8 cellular contexts compared by ENCODE assay signal in genomic region chr14:95452176-95452889, GRCh38.
DNase-seq lines count a peak whose midpoint lies in the region; ATAC-seq, FAIRE-seq and TF ChIP-seq lines count a peak whose summit lies in the region.

No MANE protein-coding gene starts in this region.

- H3K27ac ChIP-seq in endothelial cell of umbilical vein (ENCODE audit: insufficient read depth, low read depth, low read length) (no peak overlapping the region), colonic mucosa (no peak overlapping the region)

- H3K9ac ChIP-seq in endothelial cell of umbilical vein (replicated peaks; ENCODE audit: extremely low read depth, insufficient read depth, low read length): no peak overlapping the region
- no peak overlapping the region for H3K9ac ChIP-seq in colonic mucosa (ENCODE audit: low read depth in 2 of 2, low read length in 2 of 2)

- no peak for ATAC-seq in GM18498 (IDR thresholded peaks at IDR 0.05; ENCODE audit: unreplicated experiment)

- no peaks in the 10 kb centered on the region for H4K20me1 ChIP-seq in endothelial cell of umbilical vein (replicated peaks; ENCODE audit: control insufficient read depth, extremely low read depth, insufficient read depth, low read length)

- H3K27me3 ChIP-seq in endothelial cell of umbilical vein (ENCODE audit: control insufficient read depth in 2 of 2, insufficient read depth in 2 of 2, low read length in 2 of 2): no peaks in the 10 kb centered on the region
- H3K27me3 ChIP-seq in colonic mucosa: no peaks in the 10 kb centered on the region

- H3K4me1 ChIP-seq in endothelial cell of umbilical vein (ENCODE audit: control insufficient read depth, extremely low read depth, insufficient read depth, low read length): no peaks in the 10 kb centered on the region
- H3K4me1 ChIP-seq in colonic mucosa: no peaks in the 10 kb centered on the region

- intact Hi-C loops in endothelial cell of umbilical vein (cut with micrococcal nuclease) (no loop called here), colonic mucosa (cut with DNase I) (no loop called here)

- H3K79me2 ChIP-seq in endothelial cell of umbilical vein (ENCODE audit: control insufficient read depth, insufficient read depth, low read length): no peaks in the 10 kb centered on the region

- CTCF ChIA-PET in endothelial cell of umbilical vein (lab: Charles Lee): interaction anchor here (0.6 to 3.1 kb wide), 30 partner anchors 8 to 762 kb away, joined by 3 to 39 read pairs (median 5); partner anchors contain the start of genes GLRX5 and SYNE3

- DNase-seq in NCI-H510A treated with DMSO at 0.1 percent for 48 hours (lab: John Stamatoyannopoulos, UW) (peak; percentile 49), NCI-H510A (lab: John Stamatoyannopoulos, UW) (no peak), NCI-H1694 (lab: John Stamatoyannopoulos, UW) (peak; percentile 47), endothelial cell of umbilical vein (ENCODE audit: low read depth, low spot score) (peak; percentile 23), retinal pigment epithelial cell (ENCODE audit: low read depth) (no peak), colonic mucosa (no peak), inferior parietal cortex (ENCODE audit: extremely low spot score) (no peak)

- no peak overlapping the region for H3K4me2 ChIP-seq in endothelial cell of umbilical vein (ENCODE audit: insufficient read depth, low read length)

- peak; percentile 67 for FAIRE-seq in endothelial cell of umbilical vein (lab: Jason Lieb, UNC)

- H3K4me3 ChIP-seq in endothelial cell of umbilical vein (replicated peaks in 1 of 3; ENCODE audit: insufficient read depth in 1 of 3, low read depth in 1 of 3, low read length in 3 of 3): no peak overlapping the region
- no peak overlapping the region for H3K4me3 ChIP-seq in retinal pigment epithelial cell (ENCODE audit: low read length)
- H3K4me3 ChIP-seq in colonic mucosa: no peak overlapping the region

- BruUV-seq in endothelial cell of umbilical vein (replicated peaks; lab: Mats Ljungman, UMichigan): no TSS peak

- H3K9me3 ChIP-seq in endothelial cell of umbilical vein (replicated peaks; ENCODE audit: control insufficient read depth, insufficient read depth, low read length) (no peaks in the 10 kb centered on the region), colonic mucosa (no peaks in the 10 kb centered on the region)

- no peak for TF ChIP-seq POLR2A in endothelial cell of umbilical vein (IDR thresholded peaks at IDR 0.05; ENCODE audit: low read depth, low read length)

- TF ChIP-seq CTCF in endothelial cell of umbilical vein (IDR thresholded peaks at IDR 0.05; ENCODE audit: extremely low read depth in 1 of 2, insufficient read depth in 1 of 2, low read depth in 1 of 2, low read length in 2 of 2) (peak; percentile 33 to 49), retinal pigment epithelial cell (conservative IDR thresholded peaks at IDR 0.05; ENCODE audit: low read depth, low read length) (peak; percentile 68), colonic mucosa (IDR thresholded peaks at IDR 0.05) (no peak)

- dilution Hi-C loops in endothelial cell of umbilical vein (cut with MboI; ENCODE audit: extremely low pct_ligation_motif_present, low sequenced_read_pairs): no loop called here

- H2AFZ ChIP-seq in endothelial cell of umbilical vein (ENCODE audit: low read depth, low read length): no peak overlapping the region

- H3K36me3 ChIP-seq in endothelial cell of umbilical vein (ENCODE audit: control insufficient read depth in 2 of 2, extremely low read depth in 1 of 2, insufficient read depth in 2 of 2, low read length in 2 of 2) (peaks cover 0 to 5% of the 10 kb centered on the region in 2 experiments), colonic mucosa (no peaks in the 10 kb centered on the region)

- POLR2A ChIA-PET in endothelial cell of umbilical vein (lab: Charles Lee): interaction anchor here (0.6 to 1.2 kb wide), 3 partner anchors 64 to 84 kb away, joined by 3 read pairs; partner anchors contain the start of gene SYNE3

- no peaks in the 10 kb centered on the region for H3K9me1 ChIP-seq in endothelial cell of umbilical vein (replicated peaks; ENCODE audit: control insufficient read depth, extremely low read depth, insufficient read depth, low read length)

TF ChIP-seq in endothelial cell of umbilical vein, 7 proteins besides CTCF, POLR2A, EP300 and RAD21:
- TF ChIP-seq JUN (IDR thresholded peaks at IDR 0.05; ENCODE audit: borderline replicate concordance, insufficient read depth, insufficient read length, low read depth) (no peak), POLR2AphosphoS5 (IDR thresholded peaks at IDR 0.05; ENCODE audit: insufficient read depth, low read depth, low read length) (no peak), EZH2 (IDR thresholded peaks at IDR 0.05; ENCODE audit: borderline replicate concordance, low read depth, low read length, severe bottlenecking) (no peak), MYC (IDR thresholded peaks at IDR 0.05; ENCODE audit: low read depth, low read length) (no peak), FOS (IDR thresholded peaks at IDR 0.05; ENCODE audit: borderline replicate concordance, insufficient read depth, low read length) (no peak), GATA2 (IDR thresholded peaks at IDR 0.05; ENCODE audit: insufficient read depth, insufficient read length, low read depth, low read length) (no peak), MAX (IDR thresholded peaks at IDR 0.05; ENCODE audit: insufficient read depth, insufficient read length) (no peak)

Comparison
In these comparisons a context has a peak if more than half of its experiments do, and no peak if none do; other contexts are left out.
1. DNase-seq: peak in NCI-H510A treated with DMSO at 0.1 percent for 48 hours (single experiment), NCI-H1694 (single experiment) and endothelial cell of umbilical vein (single experiment); none in NCI-H510A (single experiment), retinal pigment epithelial cell (single experiment), colonic mucosa (single experiment) and inferior parietal cortex (single experiment).